Comparison of ENCODE assay signal across 1 cellular context in the genomic region with DNA sequence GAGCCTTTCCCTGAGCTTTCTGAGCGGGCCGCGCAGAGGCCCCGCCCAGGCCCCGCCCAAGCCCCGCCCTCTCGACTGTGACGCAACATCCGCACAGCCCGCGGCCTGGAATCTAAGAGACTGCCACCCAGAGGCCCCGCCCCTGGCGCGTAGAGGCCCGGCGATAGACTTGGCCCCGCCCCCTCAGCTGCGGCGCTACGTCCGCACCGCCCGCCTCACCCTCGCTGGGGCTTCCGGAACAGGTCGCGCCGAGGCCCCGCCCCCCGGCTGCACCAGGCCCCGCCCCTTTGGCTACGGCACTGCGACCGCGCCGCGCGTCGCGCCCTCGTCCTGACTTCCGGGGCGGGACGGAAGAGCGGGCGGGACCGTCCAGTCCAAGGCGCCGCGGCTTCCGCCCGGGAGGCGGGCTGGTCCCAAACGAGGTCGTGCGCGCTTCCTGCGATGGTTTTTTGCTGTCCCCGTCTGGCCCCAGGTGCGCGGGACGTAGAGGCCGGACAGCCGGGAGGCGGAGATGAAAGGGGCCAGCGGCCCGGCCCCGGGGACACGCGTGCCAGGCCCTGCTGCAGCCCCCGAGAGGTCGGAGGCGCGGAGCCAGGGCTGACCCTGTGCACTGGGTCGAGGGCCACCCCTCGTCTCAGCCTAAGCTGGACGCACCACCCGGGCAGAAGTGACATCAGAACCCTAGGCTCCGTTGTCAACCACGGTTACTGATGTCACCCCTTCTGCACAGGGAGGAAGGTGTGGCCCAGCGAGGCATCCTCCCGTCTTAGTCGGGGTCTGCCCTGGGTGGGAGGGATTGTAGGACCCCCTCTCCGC.
TF ChIP-seq lines count a peak whose summit lies in the region.

No MANE protein-coding gene starts in this region.

TF ChIP-seq in SK-N-SH treated with all-trans-retinoic acid at 6 μM for 48 hours, 23 proteins besides CTCF, POLR2A, EP300 and RAD21 (continued from another document):
- TF ChIP-seq TCF4 (CRISPR knock-in tag; IDR thresholded peaks at IDR 0.05; ENCODE audit: borderline replicate concordance) (no peak), GLIS3 (CRISPR knock-in tag; IDR thresholded peaks at IDR 0.05) (no peak)
